In genomic region chr3:168862466-168862865, GRCh38 we compare ENCODE assay signal across 29 cellular contexts.
DNase-seq lines count a peak whose midpoint lies in the region; ATAC-seq, FAIRE-seq and TF ChIP-seq lines count a peak whose summit lies in the region.
"Had no signal": no experiment of that assay in that cellular context is flagged by ENCODE, and none has a peak within 500 bp of the region (broad histone marks: within the 10 kb centered on the region; RNA-seq: fewer than 3 reads in every experiment).

No MANE protein-coding gene starts in this region.

- H3K27ac ChIP-seq in small intestine (ENCODE audit: low read depth in 1 of 2, low read length in 1 of 2) (no peak overlapping the region), aorta (ENCODE audit: low read depth in 1 of 2, low read length in 2 of 2) (no peak overlapping the region)
- H3K27ac ChIP-seq: C4-2B, PC-9 had no signal

- DNase-seq in NCI-H69 (lab: John Stamatoyannopoulos, UW) (peak; percentile 28), epithelial cell of proximal tubule (ENCODE audit: low read depth) (peak; percentile 61), mucosa of descending colon (peak in 1 of 3 donors; percentile 50), small intestine (peak; percentile 71), aorta (no peak), T-helper 1 cell (no peak), NCI-H128 (lab: John Stamatoyannopoulos, UW; ENCODE audit: unreplicated experiment) (no peak)
- DNase-seq: Caco-2; CD8-positive, alpha-beta T cell; DMS153; DND-41; GOT3; HFFc6; IMR-90; KG1; MM.1S; NCI-H1417; NCI-H1694; NCI-H2171; NCI-H226; NCI-H510A; NCI-H748 treated with DMSO at 0.1 percent for 48 hours; NK-92 treated with Interleukin-12 subunit alpha and Interleukin-12 subunit beta, amount 100 ng/mL, for 24 hours; PC-9; Right ventricle myocardium superior; RPMI8226 had no signal

- 8 to 48% (median 30%) methylated on average over 1 of the region's 1 CpG for WGBS in small intestine, 3 donors
- WGBS in aorta, 2 donors: 81 to 88% methylated on average over 1 of the region's 1 CpG

- H3K9me3 ChIP-seq in mucosa of descending colon: no peaks in the 10 kb centered on the region
- H3K9me3 ChIP-seq in small intestine (ENCODE audit: control insufficient read depth, low read depth): no peaks in the 10 kb centered on the region
- H3K9me3 ChIP-seq in aorta (ENCODE audit: control insufficient read depth, low read length): no peaks in the 10 kb centered on the region
- H3K9me3 ChIP-seq: Caco-2, HAP-1 had no signal

- ATAC-seq in mucosa of descending colon (peak; percentile 79), aorta (ENCODE audit: low FRiP score) (no peak)
- ATAC-seq: CD8-positive, alpha-beta T cell had no signal

- H3K27me3 ChIP-seq in small intestine (ENCODE audit: control insufficient read depth in 2 of 2, insufficient read depth in 2 of 2, low read length in 2 of 2) (no peaks in the 10 kb centered on the region), aorta (ENCODE audit: control insufficient read depth in 1 of 2, insufficient read depth in 2 of 2, low read length in 1 of 2) (no peaks in the 10 kb centered on the region)

- H3K4me3 ChIP-seq in epithelial cell of proximal tubule (ENCODE audit: low read depth, low read length): no peak overlapping the region
- no peak overlapping the region for H3K4me3 ChIP-seq in mucosa of descending colon
- no peak overlapping the region for H3K4me3 ChIP-seq in small intestine (ENCODE audit: low read depth in 1 of 2, low read length in 2 of 2)
- H3K4me3 ChIP-seq in aorta (ENCODE audit: low read length in 2 of 2): no peak overlapping the region
- H3K4me3 ChIP-seq: HAP-1, PC-9 had no signal

- TF ChIP-seq CTCF in epithelial cell of proximal tubule (conservative IDR thresholded peaks at IDR 0.05; ENCODE audit: low read depth, low read length) (no peak), mucosa of descending colon (IDR thresholded peaks at IDR 0.05) (no peak)

- intact Hi-C loops in mucosa of descending colon (cut with DNase I, micrococcal nuclease) (no loop called here), aorta (cut with DNase I) (loop anchor here (5.0 to 10.0 kb wide), 3 partner anchors 812 to 882 kb away; no protein-coding TSS in a partner anchor)

- no peaks in the 10 kb centered on the region for H3K36me3 ChIP-seq in mucosa of descending colon (ENCODE audit: low read depth)
- H3K36me3 ChIP-seq in small intestine (ENCODE audit: control insufficient read depth in 2 of 2, insufficient read depth in 2 of 2, low read length in 2 of 2): no peaks in the 10 kb centered on the region
- H3K36me3 ChIP-seq in aorta (ENCODE audit: control insufficient read depth in 1 of 2, insufficient read depth in 2 of 2, low read length in 1 of 2): no peaks in the 10 kb centered on the region
- H3K36me3 ChIP-seq: HAP-1 had no signal

- no peak for FAIRE-seq in small intestine (lab: Jason Lieb, UNC)
- FAIRE-seq: GM12892 had no signal

- H3K4me1 ChIP-seq in mucosa of descending colon (ENCODE audit: low read depth) (peaks cover 12% of the 10 kb centered on the region), small intestine (ENCODE audit: control insufficient read depth in 2 of 2, insufficient read depth in 1 of 2, low read depth in 1 of 2, low read length in 1 of 2) (peaks cover 0 to 8% of the 10 kb centered on the region in 2 donors), aorta (ENCODE audit: control insufficient read depth in 1 of 2, insufficient read depth in 2 of 2, low read length in 2 of 2) (no peaks in the 10 kb centered on the region)

Comparison
In these comparisons a context has a peak if more than half of its experiments do, and no peak if none do; other contexts are left out.
1. DNase-seq: peak in NCI-H69 (single experiment), epithelial cell of proximal tubule (single experiment) and small intestine (single experiment); none in aorta (0 of 2), T-helper 1 cell (0 of 5) and NCI-H128 (single experiment).
2. intact Hi-C loops: an anchor here in aorta (5.0 to 10.0 kb wide); none called in mucosa of descending colon.